In genomic region chr17:68234726-68235335, GRCh38 we compare ENCODE assay signal across 9 cellular contexts. TPM values are rescaled to one million over a fixed set of nuclear protein-coding genes. Genes with fewer than 3 reads are reported as not detected.
DNase-seq lines count a peak whose midpoint lies in the region; ATAC-seq and TF ChIP-seq lines count a peak whose summit lies in the region.
"Not testable (repeated sequence)": the region's sequence is repeated elsewhere in the genome, so short reads cannot be mapped to it uniquely, and the experiment has no call there.
"Had no signal": no experiment of that assay in that cellular context is flagged by ENCODE, and none has a peak within 500 bp of the region (broad histone marks: within the 10 kb centered on the region; RNA-seq: fewer than 3 reads in every experiment).

No MANE protein-coding gene starts in this region.

- not testable (repeated sequence) for H3K27me3 Mint-ChIP-seq in T-helper 1 cell treated with Interleukin-12 subunit alpha and Interleukin-12 subunit beta and Interleukin-4 antibody, amounts not matched to agents 30 μg/mL and 1 μg/mL, for 36 hours (ENCODE audit: low read depth); memory B cell; stimulated activated memory B cell treated with anti-CD40 and anti-IgM and Interleukin-4, amounts not matched to agents 10 μg/mL and 1 μg/mL and 100 μg/mL, for 72 hours

- not testable (repeated sequence) for H3K4me1 ChIP-seq in GM23248 (ENCODE audit: insufficient read depth); fibroblast of lung (ENCODE audit: control insufficient read depth, extremely low read depth, insufficient read depth, low read length)

- 60 to 62% methylated on average over 12 of the region's 12 CpGs for WGBS in GM23248 (ENCODE audit: low coverage in 1 of 2, low lambda C conversion rate in 2 of 2, missing lambda C conversion rate in 2 of 2), 2 experiments

- peak overlapping the region; percentile 69 for H3K27ac Mint-ChIP-seq in T-helper 1 cell treated with Interleukin-12 subunit alpha and Interleukin-12 subunit beta and Interleukin-4 antibody, amounts not matched to agents 30 μg/mL and 1 μg/mL, for 36 hours
- H3K27ac Mint-ChIP-seq in memory B cell, result peak overlapping the region; percentile 93
- H3K27ac Mint-ChIP-seq in stimulated activated memory B cell treated with anti-CD40 and anti-IgM and Interleukin-4, amounts not matched to agents 10 μg/mL and 1 μg/mL and 100 μg/mL, for 72 hours, result peak overlapping the region; percentile 92

- not testable (repeated sequence) for H3K9me2 ChIP-seq in GM23248 (ENCODE audit: insufficient read depth)

- H3K27me3 ChIP-seq in GM23248 (replicated peaks; ENCODE audit: insufficient read depth); fibroblast of lung (ENCODE audit: control insufficient read depth, insufficient read depth, low read length): not testable (repeated sequence)

- not testable (repeated sequence) for TF ChIP-seq CTCF in fibroblast of lung (conservative IDR thresholded peaks at IDR 0.05 in 1 of 2, IDR thresholded peaks at IDR 0.05 in 1 of 2; ENCODE audit: low read depth in 1 of 2, low read length in 2 of 2)

- H3K4me2 ChIP-seq in GM23248 (ENCODE audit: unreplicated experiment), result peak overlapping the region; percentile 27
- not testable (repeated sequence) for H3K4me2 ChIP-seq in fibroblast of lung (ENCODE audit: extremely low read depth, insufficient read depth, low read length)

- not testable (repeated sequence) for H3K4me3 Mint-ChIP-seq in T-helper 1 cell treated with Interleukin-12 subunit alpha and Interleukin-12 subunit beta and Interleukin-4 antibody, amounts not matched to agents 30 μg/mL and 1 μg/mL, for 36 hours
- peak overlapping the region; percentile 21 for H3K4me3 Mint-ChIP-seq in memory B cell
- peak overlapping the region; percentile 46 for H3K4me3 Mint-ChIP-seq in stimulated activated memory B cell treated with anti-CD40 and anti-IgM and Interleukin-4, amounts not matched to agents 10 μg/mL and 1 μg/mL and 100 μg/mL, for 72 hours

- peak; percentile 73 for DNase-seq in Caki2 (ENCODE audit: low read depth)
- DNase-seq in GM23248, result peak; percentile 92
- peak; percentile 78 for DNase-seq in LHCN-M2 (ENCODE audit: low read depth)
- peak; percentile 57 for DNase-seq in amniotic stem cell (lab: John Stamatoyannopoulos, UW)
- peak; percentile 74 to 94 for DNase-seq in fibroblast of lung (ENCODE audit: low read depth in 2 of 2)
- DNase-seq in memory B cell (ENCODE audit: low spot score in 2 of 2), result peak in 1 of 2 donors; percentile 53

- H3K36me3 ChIP-seq in GM23248 (ENCODE audit: low read depth); fibroblast of lung (ENCODE audit: control insufficient read depth, insufficient read depth, low read length): not testable (repeated sequence)

- H3K27ac ChIP-seq in GM23248, result peak overlapping the region; percentile 71
- H3K27ac ChIP-seq in fibroblast of lung (ENCODE audit: insufficient read depth, low read length), result peak overlapping the region; percentile 59

- not testable (repeated sequence) for H3K36me3 Mint-ChIP-seq in T-helper 1 cell treated with Interleukin-12 subunit alpha and Interleukin-12 subunit beta and Interleukin-4 antibody, amounts not matched to agents 30 μg/mL and 1 μg/mL, for 36 hours (ENCODE audit: low read depth); memory B cell
- peaks cover 12% of the 10 kb centered on the region for H3K36me3 Mint-ChIP-seq in stimulated activated memory B cell treated with anti-CD40 and anti-IgM and Interleukin-4, amounts not matched to agents 10 μg/mL and 1 μg/mL and 100 μg/mL, for 72 hours

- peak overlapping the region; percentile 66 for H2AFZ ChIP-seq in GM23248
- not testable (repeated sequence) for H2AFZ ChIP-seq in fibroblast of lung (ENCODE audit: low read length)

- in situ Hi-C loops in Caki2 (cut with HindIII; ENCODE audit: low pct_unique_long_range_greater_than_20kb, low sequenced_read_pairs); GM23248 (cut with MboI): not testable (repeated sequence)

- H3F3A ChIP-seq in GM23248 (ENCODE audit: insufficient read depth), result peaks cover 20% of the 10 kb centered on the region; the same call in 1 of the 2 replicates

- 0 out of 2 replicates have a peak overlapping the region, but pooled peaks have one; percentile 37 for H3K9ac ChIP-seq in GM23248
- H3K9ac ChIP-seq in fibroblast of lung (ENCODE audit: insufficient read depth, low read length), result not testable (repeated sequence)

- peak; percentile 39 for ATAC-seq in memory B cell (ENCODE audit: low read depth)
- peak; percentile 65 for ATAC-seq in stimulated activated memory B cell treated with anti-CD40 and anti-IgM and Interleukin-4, amounts not matched to agents 10 μg/mL and 1 μg/mL and 100 μg/mL, for 72 hours

- H3K9me3 ChIP-seq in GM23248 (ENCODE audit: low read depth); fibroblast of lung (ENCODE audit: control insufficient read depth, insufficient read depth, low read depth, low read length): not testable (repeated sequence)

- not testable (repeated sequence) for H3K9me3 Mint-ChIP-seq in T-helper 1 cell treated with Interleukin-12 subunit alpha and Interleukin-12 subunit beta and Interleukin-4 antibody, amounts not matched to agents 30 μg/mL and 1 μg/mL, for 36 hours; memory B cell; stimulated activated memory B cell treated with anti-CD40 and anti-IgM and Interleukin-4, amounts not matched to agents 10 μg/mL and 1 μg/mL and 100 μg/mL, for 72 hours

- H3K79me2 ChIP-seq in GM23248 (ENCODE audit: insufficient read depth); fibroblast of lung (ENCODE audit: control insufficient read depth, insufficient read depth, low read length): not testable (repeated sequence)

- H3K4me1 Mint-ChIP-seq in T-helper 1 cell treated with Interleukin-12 subunit alpha and Interleukin-12 subunit beta and Interleukin-4 antibody, amounts not matched to agents 30 μg/mL and 1 μg/mL, for 36 hours (ENCODE audit: low read depth), result peaks cover 36% of the 10 kb centered on the region
- peaks cover 31% of the 10 kb centered on the region for H3K4me1 Mint-ChIP-seq in memory B cell
- peaks cover 60% of the 10 kb centered on the region for H3K4me1 Mint-ChIP-seq in stimulated activated memory B cell treated with anti-CD40 and anti-IgM and Interleukin-4, amounts not matched to agents 10 μg/mL and 1 μg/mL and 100 μg/mL, for 72 hours

- not testable (repeated sequence) for H3K4me3 ChIP-seq in GM23248; fibroblast of lung (replicated peaks in 1 of 4; ENCODE audit: control extremely low read depth in 1 of 4, insufficient read depth in 1 of 4, low read depth in 3 of 4, low read length in 4 of 4)

- H4K20me1 ChIP-seq in GM23248 (ENCODE audit: insufficient read depth); fibroblast of lung (ENCODE audit: control insufficient read depth, extremely low read depth, insufficient read depth, low read length): not testable (repeated sequence)

RNA-seq across cellular contexts. Expression of gene AMZ2, which starts 13.0 kb away (rescaled TPM):
- 217 and 252 TPM in 2 replicates for total RNA-seq in Caki2 (2014; rRNA removed; shearing (Covaris generic); ENCODE audit: low replicate concordance)
- 81.6 and 96.7 TPM in 2 replicates for total RNA-seq in GM23248 (2014; rRNA removed; shearing (Covaris generic))
- polyA plus RNA-seq in GM23248 (2016; fragmentation: Nextera tagmentation; extraction: Ambion mirVana) (117 and 120 TPM in 2 replicates), fibroblast of lung (85.9 and 105 TPM in 2 replicates)
- total RNA-seq in LHCN-M2 (2014; rRNA removed) (96.8 and 140 TPM in 2 replicates), fibroblast of lung (83.2 and 119 TPM in 2 replicates)
- polyA plus RNA-seq in LHCN-M2 (2012), result 93.9 TPM
- polyA plus RNA-seq in fibroblast of lung (2012), result 78.9 and 103 TPM in 2 replicates
- polyA minus RNA-seq in fibroblast of lung (ENCODE audit: low replicate concordance), result 19.7 and 36.8 TPM in 2 replicates

RNA-seq across cellular contexts. Expression of gene SLC16A6, which starts 56.1 kb away (rescaled TPM):
- total RNA-seq in Caki2 (2014; rRNA removed; shearing (Covaris generic); ENCODE audit: low replicate concordance), result 0.43 TPM in 1 of 2 replicates, not detected in the other
- 0.13 and 0.32 TPM in 2 replicates for total RNA-seq in GM23248 (2014; rRNA removed; shearing (Covaris generic))
- polyA plus RNA-seq in GM23248 (2016; fragmentation: Nextera tagmentation; extraction: Ambion mirVana) (0.16 and 0.30 TPM in 2 replicates), fibroblast of lung (1.7 and 8.8 TPM in 2 replicates)
- total RNA-seq in LHCN-M2 (2014; rRNA removed) (0.13 and 0.17 TPM in 2 replicates), fibroblast of lung (1.5 and 8.3 TPM in 2 replicates)
- polyA plus RNA-seq in LHCN-M2 (2012), result 0.04 TPM
- polyA plus RNA-seq in fibroblast of lung (2012), result 0.97 and 5.0 TPM in 2 replicates
- 0.35 and 12.7 TPM in 2 replicates for polyA minus RNA-seq in fibroblast of lung (ENCODE audit: low replicate concordance)
- total RNA-seq: HT-29 had no signal

RNA-seq across cellular contexts. Expression of gene ARSG, which starts 56.5 kb away (rescaled TPM):
- total RNA-seq in Caki2 (2014; rRNA removed; shearing (Covaris generic); ENCODE audit: low replicate concordance), result 0.41 and 1.3 TPM in 2 replicates
- total RNA-seq in GM23248 (2014; rRNA removed; shearing (Covaris generic)), result 2.8 and 9.1 TPM in 2 replicates
- polyA plus RNA-seq in GM23248 (2016; fragmentation: Nextera tagmentation; extraction: Ambion mirVana) (5.0 and 5.6 TPM in 2 replicates), fibroblast of lung (3.5 and 4.4 TPM in 2 replicates)
- total RNA-seq in LHCN-M2 (2014; rRNA removed) (1.3 and 3.2 TPM in 2 replicates), fibroblast of lung (3.1 and 8.1 TPM in 2 replicates)
- 1.9 TPM for polyA plus RNA-seq in LHCN-M2 (2012)
- polyA plus RNA-seq in fibroblast of lung (2012), result 4.4 and 4.8 TPM in 2 replicates
- 4.9 and 6.1 TPM in 2 replicates for polyA minus RNA-seq in fibroblast of lung (ENCODE audit: low replicate concordance)
